In genomic region chr1:227234998-227235405, GRCh38 we compare ENCODE assay signal across 7 cellular contexts.
A peak's percentile ranks its signal among the peaks of the same experiment; 100 is the strongest.
DNase-seq lines count a peak whose midpoint lies in the region; ATAC-seq, FAIRE-seq and TF ChIP-seq lines count a peak whose summit lies in the region.

No MANE protein-coding gene starts in this region.

- intact Hi-C loops in pancreas (cut with DNase I) = loop anchor here in 1 of 3 donors (10.0 kb wide), 1 partner anchor 200 kb away; no protein-coding TSS in a partner anchor

- no peak overlapping the region for H3K4me3 ChIP-seq in SJCRH30
- no peak overlapping the region for H3K4me3 ChIP-seq in fibroblast of pulmonary artery (replicated peaks; ENCODE audit: low read depth, low read length)
- no peak overlapping the region for H3K4me3 ChIP-seq in pancreas

- ATAC-seq in pancreas (peak; percentile 68 to 97 (median 90)), HG03457 (IDR thresholded peaks at IDR 0.05; ENCODE audit: unreplicated experiment) (no peak), GM21526 (IDR thresholded peaks at IDR 0.05; ENCODE audit: low FRiP score, unreplicated experiment) (no peak)

- H3K9me3 ChIP-seq in SJCRH30 (replicated peaks) (no peaks in the 10 kb centered on the region), pancreas (no peaks in the 10 kb centered on the region)

- H3K27me3 ChIP-seq in SJCRH30 (no peaks in the 10 kb centered on the region), pancreas (no peaks in the 10 kb centered on the region)

- no peak for FAIRE-seq in HTR-8/SVneo (lab: Jason Lieb, UNC)
- FAIRE-seq in pancreas (lab: Jason Lieb, UNC) = no peak

- TF ChIP-seq CTCF in fibroblast of pulmonary artery (IDR thresholded peaks at IDR 0.05; ENCODE audit: low read length, missing control alignments) = peak; percentile 66
- TF ChIP-seq CTCF in pancreas (IDR thresholded peaks at IDR 0.05) = peak in 1 of 4 donors; percentile 11

- H3K4me1 ChIP-seq in SJCRH30 = no peaks in the 10 kb centered on the region
- peaks cover 0 to 6% (median 0%) of the 10 kb centered on the region in 3 donors for H3K4me1 ChIP-seq in pancreas

- WGBS in pancreas, 2 donors = 49 to 83% methylated on average over 1 of the region's 1 CpG

- DNase-seq in GM03348 (ENCODE audit: low spot score) (peak; percentile 63), HTR-8/SVneo (ENCODE audit: insufficient read length, low spot score) (peak; percentile 86), SJCRH30 (peak; percentile 39 to 64), fibroblast of pulmonary artery (ENCODE audit: low read depth) (peak; percentile 82), pancreas (no peak)

- H3K27ac ChIP-seq in SJCRH30 (no peak overlapping the region), pancreas (no peak overlapping the region)

- H3K36me3 ChIP-seq in SJCRH30 (peaks cover 3% of the 10 kb centered on the region; the same call in 1 of the 2 replicates), pancreas (no peaks in the 10 kb centered on the region)

Comparison
In these comparisons a context has a peak if more than half of its experiments do, and no peak if none do; other contexts are left out.
1. DNase-seq: peak in GM03348 (single experiment), HTR-8/SVneo (single experiment), SJCRH30 (2 of 2) and fibroblast of pulmonary artery (single experiment); none in pancreas (0 of 6).
2. ATAC-seq: peak in pancreas (4 of 4); none in HG03457 (single experiment) and GM21526 (single experiment).